Comparison of ENCODE assay signal across 24 cellular contexts in genomic region chr4:176439611-176440010, GRCh38.
A peak's percentile ranks its signal among the peaks of the same experiment; 100 is the strongest.
DNase-seq lines count a peak whose midpoint lies in the region; ATAC-seq, FAIRE-seq and TF ChIP-seq lines count a peak whose summit lies in the region.
"Had no signal": no experiment of that assay in that cellular context is flagged by ENCODE, and none has a peak within 500 bp of the region (broad histone marks: within the 10 kb centered on the region; RNA-seq: fewer than 3 reads in every experiment).

No MANE protein-coding gene starts in this region.

- H3K4me2 ChIP-seq in keratinocyte (ENCODE audit: control insufficient read depth, extremely low read depth, insufficient read depth, low read depth, low read length), result no peak overlapping the region

- no peaks in the 10 kb centered on the region for H3K9me1 ChIP-seq in keratinocyte (ENCODE audit: control insufficient read depth, extremely low read depth, insufficient read depth, low read length)

- peak overlapping the region; percentile 67 for H2AFZ ChIP-seq in keratinocyte (ENCODE audit: control insufficient read depth, low read length)

- no peaks in the 10 kb centered on the region for H3K79me2 ChIP-seq in keratinocyte (ENCODE audit: control insufficient read depth, insufficient read depth, low read length)

- DNase-seq in Daoy (ENCODE audit: low read depth) (peak; percentile 30), H4 (ENCODE audit: low spot score) (peak; percentile 16), RWPE2 (ENCODE audit: low spot score) (no peak), keratinocyte (ENCODE audit: low read depth, low spot score) (no peak), HTR-8/SVneo (ENCODE audit: insufficient read length, low spot score) (no peak), H54 (ENCODE audit: insufficient read length, low spot score) (no peak)
- DNase-seq: BE2C, DMS53, HCEC 1CT, Karpas-422, MM.1S, NCI-H1048, NCI-H1436, NCI-H187 treated with DMSO at 0.1 percent for 48 hours, NCI-H2107, NCI-H226, NCI-H524, NCI-H82, Peyer's patch had no signal

- no peaks in the 10 kb centered on the region for H3K36me3 ChIP-seq in RWPE2 (ENCODE audit: low read depth)
- H3K36me3 ChIP-seq in keratinocyte (ENCODE audit: control insufficient read depth in 2 of 2, extremely low read depth in 1 of 2, insufficient read depth in 2 of 2, low read length in 2 of 2), result no peaks in the 10 kb centered on the region
- H3K36me3 ChIP-seq: BE2C, Peyer's patch, SJSA1 had no signal

- H4K20me1 ChIP-seq in keratinocyte (ENCODE audit: control insufficient read depth, extremely low read depth, insufficient read depth, low read length), result no peaks in the 10 kb centered on the region

- H3K9me3 ChIP-seq in RWPE2 (ENCODE audit: severe bottlenecking) (no peaks in the 10 kb centered on the region), keratinocyte (ENCODE audit: control insufficient read depth, low read depth, low read length) (no peaks in the 10 kb centered on the region)
- H3K9me3 ChIP-seq: BE2C, Peyer's patch, SJSA1 had no signal

- TF ChIP-seq CTCF in RWPE2 (IDR thresholded peaks at IDR 0.05; ENCODE audit: poor library complexity, severe bottlenecking) (no peak), keratinocyte (optimal IDR thresholded peaks at IDR 0.05 in 1 of 3, IDR thresholded peaks at IDR 0.05 in 1 of 3, conservative IDR thresholded peaks at IDR 0.05 in 1 of 3; ENCODE audit: extremely low read depth in 1 of 3, insufficient read depth in 2 of 3, low read length in 3 of 3) (no peak)

- H3K4me1 ChIP-seq in RWPE2 (ENCODE audit: insufficient read depth, poor library complexity, severe bottlenecking), result peaks cover 35% of the 10 kb centered on the region
- peaks cover 46% of the 10 kb centered on the region for H3K4me1 ChIP-seq in keratinocyte (ENCODE audit: control insufficient read depth, extremely low read depth, insufficient read depth, low read length)
- H3K4me1 ChIP-seq: BE2C, Peyer's patch had no signal

- no peak overlapping the region for H3K9ac ChIP-seq in keratinocyte (ENCODE audit: control insufficient read depth, extremely low read depth, insufficient read depth, low read length)

- H3K27me3 ChIP-seq in RWPE2 (ENCODE audit: insufficient read depth, poor library complexity, severe bottlenecking), result no peaks in the 10 kb centered on the region
- no peaks in the 10 kb centered on the region for H3K27me3 ChIP-seq in keratinocyte (ENCODE audit: control insufficient read depth, extremely low read depth, insufficient read depth, low read length)
- H3K27me3 ChIP-seq: BE2C, Peyer's patch, SJSA1 had no signal

- no peak overlapping the region for H3K4me3 ChIP-seq in RWPE2 (ENCODE audit: severe bottlenecking)
- no peak overlapping the region for H3K4me3 ChIP-seq in keratinocyte (ENCODE audit: control insufficient read depth in 2 of 3, extremely low read depth in 1 of 3, insufficient read depth in 2 of 3, low read depth in 1 of 3, low read length in 3 of 3)
- H3K4me3 ChIP-seq: GM12878, Peyer's patch, SJSA1 had no signal

- H3K27ac ChIP-seq in RWPE2 (ENCODE audit: poor library complexity, severe bottlenecking) (peak overlapping the region; percentile 6), keratinocyte (ENCODE audit: control insufficient read depth, insufficient read depth, low read length) (no peak overlapping the region)
- H3K27ac ChIP-seq: Peyer's patch, SJSA1 had no signal

- no peak for TF ChIP-seq POLR2A in H54 (IDR thresholded peaks at IDR 0.05; ENCODE audit: low read depth, low read length)

- FAIRE-seq in keratinocyte (lab: Jason Lieb, UNC) (peak; percentile 26), HTR-8/SVneo (lab: Jason Lieb, UNC) (no peak), H54 (lab: Jason Lieb, UNC) (no peak)
- FAIRE-seq: D721Med, GM12878 had no signal

- dilution Hi-C loops in keratinocyte (cut with MboI; ENCODE audit: extremely low pct_ligation_motif_present, low sequenced_read_pairs), result no loop called here

- no peak for ATAC-seq in RWPE2 (ENCODE audit: low read depth)
- no peak for ATAC-seq in activated CD4-positive, CD25-positive, alpha-beta regulatory T cell treated with anti-CD3 and anti-CD28 coated beads, Interleukin-2, amount 50 U/mL, for 24 hours
- ATAC-seq: GM12878, Right ventricle myocardium inferior had no signal

Comparison
In these comparisons a context has a peak if more than half of its experiments do, and no peak if none do; other contexts are left out.
1. DNase-seq: peak in Daoy (single experiment) and H4 (single experiment); none in RWPE2 (single experiment), keratinocyte (single experiment), HTR-8/SVneo (single experiment) and H54 (single experiment).